In genomic region chr15:100350434-100351226, GRCh38 we compare ENCODE assay signal across 8 cellular contexts. TPM values are rescaled to one million over a fixed set of nuclear protein-coding genes. Genes with fewer than 3 reads are reported as not detected.
DNase-seq lines count a peak whose midpoint lies in the region; ATAC-seq and TF ChIP-seq lines count a peak whose summit lies in the region.

No MANE protein-coding gene starts in this region.

- H3K27me3 Mint-ChIP-seq in activated naive CD8-positive, alpha-beta T cell treated with anti-CD3 and anti-CD28 coated beads, Interleukin-2, amount 50 U/mL, for 24 hours, result peaks cover 6% of the 10 kb centered on the region

- H3K27me3 ChIP-seq in AG04450 (ENCODE audit: control insufficient read depth, insufficient read depth, low read length) (no peaks in the 10 kb centered on the region), HUES6 (ENCODE audit: control insufficient read depth, insufficient read depth, low read length) (peaks cover 14% of the 10 kb centered on the region)

- H3K36me3 Mint-ChIP-seq in activated naive CD8-positive, alpha-beta T cell treated with anti-CD3 and anti-CD28 coated beads, Interleukin-2, amount 50 U/mL, for 24 hours (ENCODE audit: low read depth), result no peaks in the 10 kb centered on the region

- DNase-seq in AG04450 (ENCODE audit: low read depth, low spot score) (no peak), iris pigment epithelial cell (ENCODE audit: low read depth) (peak; percentile 90)
- DNase-seq in activated naive CD8-positive, alpha-beta T cell treated with anti-CD3 and anti-CD28 coated beads, Interleukin-2, amount 50 U/mL, for 24 hours, result no peak

- POLR2A ChIA-PET in AG04450 (lab: Yijun Ruan, JAX), result no interaction called here

- peak overlapping the region; percentile 31; the same call in 1 of the 2 replicates for H3K4me3 ChIP-seq in AG04450 (ENCODE audit: low read depth, low read length)
- H3K4me3 ChIP-seq in HUES6 (ENCODE audit: low read depth, low read length), result peak overlapping the region; percentile 86

- H3K36me3 ChIP-seq in HUES6 (ENCODE audit: control insufficient read depth, insufficient read depth, low read length), result no peaks in the 10 kb centered on the region

- H3K27ac ChIP-seq in AG04450 (ENCODE audit: low read depth, low read length) (peak overlapping the region; percentile 61), HUES6 (ENCODE audit: low read depth, low read length) (no peak overlapping the region), temporal lobe (ENCODE audit: low read depth, low read length) (peak overlapping the region; percentile 82)

- no peak overlapping the region for H3K9ac ChIP-seq in HUES6 (ENCODE audit: low read length)

- peaks cover 11% of the 10 kb centered on the region for H3K4me1 Mint-ChIP-seq in activated naive CD8-positive, alpha-beta T cell treated with anti-CD3 and anti-CD28 coated beads, Interleukin-2, amount 50 U/mL, for 24 hours

- H3K9me3 ChIP-seq in AG04450 (ENCODE audit: control insufficient read depth, insufficient read depth, low read length) (peaks cover 6% of the 10 kb centered on the region; the same call in 1 of the 2 replicates), HUES6 (ENCODE audit: control insufficient read depth, insufficient read depth, low read depth, low read length) (no peaks in the 10 kb centered on the region)

- CTCF ChIA-PET in AG04450 (lab: Charles Lee), result interaction anchor here (0.6 to 4.1 kb wide), 29 partner anchors 8 to 1078 kb away, joined by 3 to 85 read pairs (median 4); partner anchors contain the start of genes ADAMTS17, ASB7 and LINS1

- H3K9me3 Mint-ChIP-seq in activated naive CD8-positive, alpha-beta T cell treated with anti-CD3 and anti-CD28 coated beads, Interleukin-2, amount 50 U/mL, for 24 hours, result no peaks in the 10 kb centered on the region

- peaks cover 8% of the 10 kb centered on the region; the same call in 1 of the 2 replicates for H3K4me1 ChIP-seq in HUES6 (ENCODE audit: control insufficient read depth, insufficient read depth, low read length)

- H3K4me3 Mint-ChIP-seq in activated naive CD8-positive, alpha-beta T cell treated with anti-CD3 and anti-CD28 coated beads, Interleukin-2, amount 50 U/mL, for 24 hours, result peak overlapping the region; percentile 32

- no peak for ATAC-seq in activated naive CD8-positive, alpha-beta T cell treated with anti-CD3 and anti-CD28 coated beads, Interleukin-2, amount 50 U/mL, for 24 hours
- ATAC-seq in HG03108 (IDR thresholded peaks at IDR 0.05; ENCODE audit: unreplicated experiment) (no peak), HG03442 (IDR thresholded peaks at IDR 0.05; ENCODE audit: unreplicated experiment) (no peak), HG02623 (IDR thresholded peaks at IDR 0.05; ENCODE audit: unreplicated experiment) (no peak)

- TF ChIP-seq CTCF in AG04450 (IDR thresholded peaks at IDR 0.05; ENCODE audit: low read depth, low read length), result no peak

- H3K27ac Mint-ChIP-seq in activated naive CD8-positive, alpha-beta T cell treated with anti-CD3 and anti-CD28 coated beads, Interleukin-2, amount 50 U/mL, for 24 hours, result no peak overlapping the region

RNA-seq across cellular contexts. Expression of gene ADAMTS17, which starts 8.9 kb away (rescaled TPM):
- polyA plus RNA-seq in AG04450 (2011; rRNA removed), result 0.05 and 0.06 TPM in 2 replicates
- 0.17 TPM in 1 of 2 replicates, not detected in the other for polyA minus RNA-seq in AG04450 (2011; rRNA and poly(A)+ RNA removed)
- total RNA-seq in temporal lobe, result 6.1 TPM
